In genomic region chr21:20721151-20721550, GRCh38 we compare ENCODE assay signal across 22 cellular contexts.
"Had no signal": no experiment of that assay in that cellular context is flagged by ENCODE, and none has a peak within 500 bp of the region (broad histone marks: within the 10 kb centered on the region; RNA-seq: fewer than 3 reads in every experiment).

No MANE protein-coding gene starts in this region.

- H3K4me3 ChIP-seq: breast epithelium, esophagus muscularis mucosa, lower lobe of right lung, tibial artery had no signal

- H3K27ac Mint-ChIP-seq: activated CD4-positive, alpha-beta memory T cell treated with anti-CD3 and anti-CD28 coated beads, Interleukin-2, amount 10 ng/mL, durations not matched to agents 7 days and 5 days; activated naive CD8-positive, alpha-beta T cell treated with anti-CD3 and anti-CD28 coated beads, Interleukin-2, amount 10 ng/mL, durations not matched to agents 7 days and 5 days; activated T-helper 17 cell treated with anti-CD3 and anti-CD28 coated beads, Interleukin-2, amount 50 U/mL, for 72 hours; mesothelial cell of epicardium; nephron progenitor cell; progenitor cell of endocrine pancreas; T-cell; WTC11 had no signal

- H3K36me3 ChIP-seq: breast epithelium, esophagus muscularis mucosa, lower lobe of right lung, tibial artery had no signal

- DNase-seq: activated CD4-positive, alpha-beta memory T cell treated with anti-CD3 and anti-CD28 coated beads, Interleukin-2, amount 10 ng/mL, durations not matched to agents 7 days and 5 days; activated CD4-positive, alpha-beta T cell treated with anti-CD3 and anti-CD28 coated beads for 48 hours; activated naive CD4-positive, alpha-beta T cell; activated naive CD8-positive, alpha-beta T cell treated with anti-CD3 and anti-CD28 coated beads, Interleukin-2, amount 10 ng/mL, durations not matched to agents 7 days and 5 days; activated T-cell treated with anti-CD3 and anti-CD28 coated beads, Interleukin-2, amount 50 U/mL, for 1 hour; effector CD8-positive, alpha-beta T cell; left colon; lower lobe of right lung; nephron progenitor cell; occipital lobe; stimulated activated CD4-positive, alpha-beta T cell treated with anti-CD3 and anti-CD28 coated beads, Interleukin-2, amount 100 ng/mL, for 24 hours; stimulated activated naive CD4-positive, alpha-beta T cell treated with Interleukin-2 at 50 U/mL for 16 hours; substantia nigra; T-cell; tibial artery had no signal

- ATAC-seq: activated T-helper 17 cell treated with anti-CD3 and anti-CD28 coated beads, Interleukin-2, amount 50 U/mL, for 72 hours; left colon; lower lobe of right lung; T-cell; WTC11 had no signal

- FAIRE-seq: islet of Langerhans had no signal

- H3K27ac ChIP-seq: breast epithelium, esophagus muscularis mucosa, lower lobe of right lung, tibial artery had no signal

- H3K27me3 ChIP-seq: breast epithelium, esophagus muscularis mucosa, tibial artery had no signal

- H3K4me3 Mint-ChIP-seq: activated CD4-positive, alpha-beta memory T cell treated with anti-CD3 and anti-CD28 coated beads, Interleukin-2, amount 10 ng/mL, durations not matched to agents 7 days and 5 days; activated naive CD8-positive, alpha-beta T cell treated with anti-CD3 and anti-CD28 coated beads, Interleukin-2, amount 10 ng/mL, durations not matched to agents 7 days and 5 days; activated T-helper 17 cell treated with anti-CD3 and anti-CD28 coated beads, Interleukin-2, amount 50 U/mL, for 72 hours; mesothelial cell of epicardium; nephron progenitor cell; T-cell; WTC11 had no signal

- H3K36me3 Mint-ChIP-seq: activated naive CD8-positive, alpha-beta T cell treated with anti-CD3 and anti-CD28 coated beads, Interleukin-2, amount 10 ng/mL, durations not matched to agents 7 days and 5 days; mesothelial cell of epicardium; T-cell; WTC11 had no signal

- H3K4me1 Mint-ChIP-seq: activated CD4-positive, alpha-beta memory T cell treated with anti-CD3 and anti-CD28 coated beads, Interleukin-2, amount 10 ng/mL, durations not matched to agents 7 days and 5 days; activated naive CD8-positive, alpha-beta T cell treated with anti-CD3 and anti-CD28 coated beads, Interleukin-2, amount 10 ng/mL, durations not matched to agents 7 days and 5 days; activated T-helper 17 cell treated with anti-CD3 and anti-CD28 coated beads, Interleukin-2, amount 50 U/mL, for 72 hours; nephron progenitor cell; T-cell; WTC11 had no signal

- H3K9me3 ChIP-seq: breast epithelium, tibial artery had no signal

- H3K27me3 Mint-ChIP-seq: activated CD4-positive, alpha-beta memory T cell treated with anti-CD3 and anti-CD28 coated beads, Interleukin-2, amount 10 ng/mL, durations not matched to agents 7 days and 5 days; activated naive CD8-positive, alpha-beta T cell treated with anti-CD3 and anti-CD28 coated beads, Interleukin-2, amount 10 ng/mL, durations not matched to agents 7 days and 5 days; activated T-helper 17 cell treated with anti-CD3 and anti-CD28 coated beads, Interleukin-2, amount 50 U/mL, for 72 hours; progenitor cell of endocrine pancreas; T-cell had no signal

- H3K4me1 ChIP-seq: breast epithelium, esophagus muscularis mucosa, lower lobe of right lung, tibial artery had no signal
